ENCODE assay signal across 16 cellular contexts in genomic region chr2:181784556-181784955, GRCh38.
A peak's percentile ranks its signal among the peaks of the same experiment; 100 is the strongest.
DNase-seq lines count a peak whose midpoint lies in the region; ATAC-seq and TF ChIP-seq lines count a peak whose summit lies in the region.
"Had no signal": no experiment of that assay in that cellular context is flagged by ENCODE, and none has a peak within 500 bp of the region (broad histone marks: within the 10 kb centered on the region; RNA-seq: fewer than 3 reads in every experiment).

No MANE protein-coding gene starts in this region.

- peak overlapping the region; percentile 24 for H2AFZ ChIP-seq in mammary epithelial cell (ENCODE audit: low read depth, low read length)
- no peak overlapping the region for H2AFZ ChIP-seq in osteoblast (ENCODE audit: low read length)
- H2AFZ ChIP-seq in GM23338, result no peak overlapping the region

- H3K27me3 Mint-ChIP-seq in GM23338 (ENCODE audit: insufficient read depth, low read depth, poor library complexity), result peaks cover 6% of the 10 kb centered on the region

- H3K27ac Mint-ChIP-seq in GM23338, result no peak overlapping the region
- H3K27ac Mint-ChIP-seq: activated CD8-positive, alpha-beta T cell treated with anti-CD3 and anti-CD28 coated beads for 36 hours; CD4-positive, CD25-positive, alpha-beta regulatory T cell had no signal

- H3K4me3 ChIP-seq in mammary epithelial cell (replicated peaks in 1 of 3; ENCODE audit: insufficient read depth in 1 of 3, low read depth in 2 of 3, low read length in 3 of 3) (no peak overlapping the region), osteoblast (ENCODE audit: insufficient read depth, low read length) (no peak overlapping the region), GM23338 (no peak overlapping the region)

- H3K4me2 ChIP-seq in mammary epithelial cell (ENCODE audit: insufficient read depth, low read depth, low read length) (peak overlapping the region; percentile 57), osteoblast (ENCODE audit: insufficient read depth, low read length) (peak overlapping the region; percentile 65), GM23338 (no peak overlapping the region)

- H3K27ac ChIP-seq in mammary epithelial cell (ENCODE audit: insufficient read depth, low read depth, low read length) (peak overlapping the region; percentile 72), osteoblast (ENCODE audit: low read depth, low read length) (peak overlapping the region; percentile 42), GM23338 (ENCODE audit: low read depth) (no peak overlapping the region)

- peaks cover 11% of the 10 kb centered on the region for H3K4me1 Mint-ChIP-seq in GM23338

- in situ Hi-C loops in mammary epithelial cell (cut with MboI; ENCODE audit: low sequenced_read_pairs in 2 of 2), result no loop called here

- H3K4me1 ChIP-seq in mammary epithelial cell (ENCODE audit: insufficient read depth, low read length) (peaks cover 66% of the 10 kb centered on the region), osteoblast (ENCODE audit: insufficient read depth, low read length) (peaks cover 32% of the 10 kb centered on the region), GM23338 (ENCODE audit: insufficient read depth) (0 out of 2 replicates have a peak, but pooled peaks cover 6% of the 10 kb centered on the region)

- H3K36me3 ChIP-seq in mammary epithelial cell (ENCODE audit: insufficient read depth, low read length) (no peaks in the 10 kb centered on the region), osteoblast (ENCODE audit: insufficient read depth, low read length) (no peaks in the 10 kb centered on the region), GM23338 (ENCODE audit: insufficient read depth) (no peaks in the 10 kb centered on the region)

- ATAC-seq in GM23338, result no peak
- ATAC-seq: activated CD8-positive, alpha-beta T cell treated with anti-CD3 and anti-CD28 coated beads for 36 hours had no signal

- H3K4me3 Mint-ChIP-seq in GM23338, result no peak overlapping the region
- H3K4me3 Mint-ChIP-seq: activated CD8-positive, alpha-beta T cell treated with anti-CD3 and anti-CD28 coated beads for 36 hours; CD4-positive, CD25-positive, alpha-beta regulatory T cell had no signal

- no peaks in the 10 kb centered on the region for H3K9me3 Mint-ChIP-seq in GM23338
- H3K9me3 Mint-ChIP-seq: activated CD8-positive, alpha-beta T cell treated with anti-CD3 and anti-CD28 coated beads for 36 hours; CD4-positive, CD25-positive, alpha-beta regulatory T cell had no signal

- BruUV-seq in mammary epithelial cell (replicated peaks; lab: Mats Ljungman, UMichigan), result no TSS peak

- no peaks in the 10 kb centered on the region for H3F3A ChIP-seq in GM23338 (replicated peaks; ENCODE audit: low read depth)

- H3K36me3 Mint-ChIP-seq in GM23338 (ENCODE audit: low read depth), result no peaks in the 10 kb centered on the region
- H3K36me3 Mint-ChIP-seq: CD4-positive, CD25-positive, alpha-beta regulatory T cell had no signal

- H3K27me3 ChIP-seq in mammary epithelial cell (ENCODE audit: insufficient read depth, low read length) (no peaks in the 10 kb centered on the region), osteoblast (ENCODE audit: insufficient read depth, low read length) (no peaks in the 10 kb centered on the region), GM23338 (ENCODE audit: insufficient read depth) (no peaks in the 10 kb centered on the region)

- no peaks in the 10 kb centered on the region for H3K79me2 ChIP-seq in mammary epithelial cell (ENCODE audit: insufficient read depth, low read length)
- H3K79me2 ChIP-seq in osteoblast (ENCODE audit: insufficient read depth, low read length), result no peaks in the 10 kb centered on the region
- H3K79me2 ChIP-seq in GM23338 (replicated peaks; ENCODE audit: insufficient read depth), result no peaks in the 10 kb centered on the region

- no peak for TF ChIP-seq CTCF in mammary epithelial cell (conservative IDR thresholded peaks at IDR 0.05 in 1 of 2, IDR thresholded peaks at IDR 0.05 in 1 of 2; ENCODE audit: extremely low read depth in 1 of 2, insufficient read depth in 1 of 2, low read depth in 1 of 2, low read length in 2 of 2)
- no peak for TF ChIP-seq CTCF in osteoblast (IDR thresholded peaks at IDR 0.05; ENCODE audit: extremely low read depth, low read depth, low read length)
- no peak for TF ChIP-seq CTCF in GM23338 (conservative IDR thresholded peaks at IDR 0.05; ENCODE audit: low read depth in 2 of 2)

- CTCF ChIA-PET in mammary epithelial cell (lab: Charles Lee; ENCODE audit: low non-redundant PET), result interaction anchor here (0.7 kb wide), 1 partner anchor 1659 kb away, joined by 4 read pairs; no protein-coding TSS in a partner anchor

- H3K9me2 ChIP-seq in GM23338 (ENCODE audit: insufficient read depth), result 0 out of 2 replicates have a peak, but pooled peaks cover 11% of the 10 kb centered on the region

- WGBS in mammary epithelial cell (ENCODE audit: low coverage, missing lambda C conversion rate), result 39% methylated on average over 3 of the region's 3 CpGs

- intact Hi-C loops in mammary epithelial cell (cut with micrococcal nuclease), result no loop called here

- no peak overlapping the region for H3K9ac ChIP-seq in mammary epithelial cell (ENCODE audit: insufficient read depth, low read length)

- H4K20me1 ChIP-seq in mammary epithelial cell (ENCODE audit: insufficient read depth, low read length) (no peaks in the 10 kb centered on the region), osteoblast (ENCODE audit: insufficient read depth, low read length) (no peaks in the 10 kb centered on the region), GM23338 (replicated peaks; ENCODE audit: insufficient read depth) (no peaks in the 10 kb centered on the region)

- no peaks in the 10 kb centered on the region for H3K9me3 ChIP-seq in mammary epithelial cell (replicated peaks; ENCODE audit: insufficient read depth, low read length)
- H3K9me3 ChIP-seq in osteoblast (ENCODE audit: low read depth, low read length), result no peaks in the 10 kb centered on the region

- peak; percentile 86 for DNase-seq in EH (ENCODE audit: low read depth)
- DNase-seq in NCI-H146 (lab: John Stamatoyannopoulos, UW), result peak; percentile 42
- peak; percentile 77 for DNase-seq in mammary epithelial cell
- DNase-seq in osteoblast (ENCODE audit: insufficient read length, low spot score, missing footprints), result no peak
- no peak for DNase-seq in NCI-H446 treated with DMSO at 0.1 percent for 48 hours (lab: John Stamatoyannopoulos, UW)
- DNase-seq in activated CD8-positive, alpha-beta memory T cell treated with anti-CD3 and anti-CD28 coated beads for 24 hours, result no peak
- DNase-seq in NCI-H1930 (lab: John Stamatoyannopoulos, UW), result no peak
- no peak for DNase-seq in GM23338 (ENCODE audit: low spot score)
- DNase-seq: activated CD8-positive, alpha-beta T cell treated with anti-CD3 and anti-CD28 coated beads for 36 hours; CD4-positive, CD25-positive, alpha-beta regulatory T cell; central memory CD4-positive, alpha-beta T cell; KG1; midbrain; NCI-H2107; OCI-M1; T-helper 9 cell had no signal

- dilution Hi-C loops in mammary epithelial cell (cut with HindIII; ENCODE audit: low sequenced_read_pairs), result no loop called here

TF ChIP-seq in GM23338, 12 proteins besides CTCF, POLR2A, EP300 and RAD21 (continues in another document):
- no peak for TF ChIP-seq ZNF114 (CRISPR knock-in tag; IDR thresholded peaks at IDR 0.05)
- TF ChIP-seq CREB1 (CRISPR knock-in tag; IDR thresholded peaks at IDR 0.05; ENCODE audit: low read depth), result no peak
- TF ChIP-seq, protein P1, sequence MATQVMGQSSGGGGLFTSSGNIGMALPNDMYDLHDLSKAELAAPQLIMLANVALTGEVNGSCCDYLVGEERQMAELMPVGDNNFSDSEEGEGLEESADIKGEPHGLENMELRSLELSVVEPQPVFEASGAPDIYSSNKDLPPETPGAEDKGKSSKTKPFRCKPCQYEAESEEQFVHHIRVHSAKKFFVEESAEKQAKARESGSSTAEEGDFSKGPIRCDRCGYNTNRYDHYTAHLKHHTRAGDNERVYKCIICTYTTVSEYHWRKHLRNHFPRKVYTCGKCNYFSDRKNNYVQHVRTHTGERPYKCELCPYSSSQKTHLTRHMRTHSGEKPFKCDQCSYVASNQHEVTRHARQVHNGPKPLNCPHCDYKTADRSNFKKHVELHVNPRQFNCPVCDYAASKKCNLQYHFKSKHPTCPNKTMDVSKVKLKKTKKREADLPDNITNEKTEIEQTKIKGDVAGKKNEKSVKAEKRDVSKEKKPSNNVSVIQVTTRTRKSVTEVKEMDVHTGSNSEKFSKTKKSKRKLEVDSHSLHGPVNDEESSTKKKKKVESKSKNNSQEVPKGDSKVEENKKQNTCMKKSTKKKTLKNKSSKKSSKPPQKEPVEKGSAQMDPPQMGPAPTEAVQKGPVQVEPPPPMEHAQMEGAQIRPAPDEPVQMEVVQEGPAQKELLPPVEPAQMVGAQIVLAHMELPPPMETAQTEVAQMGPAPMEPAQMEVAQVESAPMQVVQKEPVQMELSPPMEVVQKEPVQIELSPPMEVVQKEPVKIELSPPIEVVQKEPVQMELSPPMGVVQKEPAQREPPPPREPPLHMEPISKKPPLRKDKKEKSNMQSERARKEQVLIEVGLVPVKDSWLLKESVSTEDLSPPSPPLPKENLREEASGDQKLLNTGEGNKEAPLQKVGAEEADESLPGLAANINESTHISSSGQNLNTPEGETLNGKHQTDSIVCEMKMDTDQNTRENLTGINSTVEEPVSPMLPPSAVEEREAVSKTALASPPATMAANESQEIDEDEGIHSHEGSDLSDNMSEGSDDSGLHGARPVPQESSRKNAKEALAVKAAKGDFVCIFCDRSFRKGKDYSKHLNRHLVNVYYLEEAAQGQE (IDR thresholded peaks at IDR 0.05; ENCODE audit: unreplicated experiment), result no peak
- TF ChIP-seq EZH2phosphoT487 (IDR thresholded peaks at IDR 0.05; ENCODE audit: unreplicated experiment), result no peak
- TF ChIP-seq JUNB (IDR thresholded peaks at IDR 0.05; ENCODE audit: unreplicated experiment), result no peak
- TF ChIP-seq POLR2AphosphoS5 (IDR thresholded peaks at IDR 0.05; ENCODE audit: low read depth), result no peak
- TF ChIP-seq, protein P2, sequence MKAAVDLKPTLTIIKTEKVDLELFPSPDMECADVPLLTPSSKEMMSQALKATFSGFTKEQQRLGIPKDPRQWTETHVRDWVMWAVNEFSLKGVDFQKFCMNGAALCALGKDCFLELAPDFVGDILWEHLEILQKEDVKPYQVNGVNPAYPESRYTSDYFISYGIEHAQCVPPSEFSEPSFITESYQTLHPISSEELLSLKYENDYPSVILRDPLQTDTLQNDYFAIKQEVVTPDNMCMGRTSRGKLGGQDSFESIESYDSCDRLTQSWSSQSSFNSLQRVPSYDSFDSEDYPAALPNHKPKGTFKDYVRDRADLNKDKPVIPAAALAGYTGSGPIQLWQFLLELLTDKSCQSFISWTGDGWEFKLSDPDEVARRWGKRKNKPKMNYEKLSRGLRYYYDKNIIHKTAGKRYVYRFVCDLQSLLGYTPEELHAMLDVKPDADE (IDR thresholded peaks at IDR 0.05), result no peak
- TF ChIP-seq NANOG (IDR thresholded peaks at IDR 0.05; ENCODE audit: borderline replicate concordance), result no peak
- TF ChIP-seq EZH2 (IDR thresholded peaks at IDR 0.05; ENCODE audit: low read depth, unreplicated experiment), result no peak

Comparison
In these comparisons a context has a peak if more than half of its experiments do, and no peak if none do; other contexts are left out.
1. DNase-seq: peak in EH (single experiment), NCI-H146 (single experiment) and mammary epithelial cell (single experiment); none in osteoblast (single experiment), NCI-H446 treated with DMSO at 0.1 percent for 48 hours (single experiment), activated CD8-positive, alpha-beta memory T cell treated with anti-CD3 and anti-CD28 coated beads for 24 hours (single experiment), NCI-H1930 (0 of 2) and GM23338 (single experiment).